9 cellular contexts compared by ENCODE assay signal in genomic region chr12:46386360-46386867, GRCh38. TPM values are rescaled to one million over a fixed set of nuclear protein-coding genes. Genes with fewer than 3 reads are reported as not detected.
DNase-seq lines count a peak whose midpoint lies in the region; ATAC-seq and TF ChIP-seq lines count a peak whose summit lies in the region.
"Had no signal": no experiment of that assay in that cellular context is flagged by ENCODE, and none has a peak within 500 bp of the region (broad histone marks: within the 10 kb centered on the region; RNA-seq: fewer than 3 reads in every experiment).

No MANE protein-coding gene starts in this region.

- H3K27me3 Mint-ChIP-seq in activated T-cell treated with anti-CD3 and anti-CD28 coated beads, Interleukin-2, amount 50 U/mL, for 24 hours = no peaks in the 10 kb centered on the region

- H3K9me3 Mint-ChIP-seq in activated T-cell treated with anti-CD3 and anti-CD28 coated beads, Interleukin-2, amount 50 U/mL, for 24 hours = no peaks in the 10 kb centered on the region

- no peak overlapping the region for H2AFZ ChIP-seq in OCI-LY1 (ENCODE audit: low read length)

- H3K27ac ChIP-seq in OCI-LY1 (ENCODE audit: low read depth, low read length, poor library complexity, severe bottlenecking) (peak overlapping the region; percentile 87), esophagus muscularis mucosa (replicated peaks in 1 of 4) (peak overlapping the region; percentile 99)

- H3K4me1 ChIP-seq in OCI-LY1 (ENCODE audit: insufficient read depth, low read length, severe bottlenecking) = peaks cover 82% of the 10 kb centered on the region
- peaks cover 51 to 81% (median 70%) of the 10 kb centered on the region in 4 donors for H3K4me1 ChIP-seq in esophagus muscularis mucosa
- peaks cover 81% of the 10 kb centered on the region for H3K4me1 ChIP-seq in skeletal muscle satellite cell (ENCODE audit: control insufficient read depth, insufficient read depth, low read length)

- ATAC-seq in GM19035 (IDR thresholded peaks at IDR 0.05; ENCODE audit: unreplicated experiment) = no peak

- no peaks in the 10 kb centered on the region; the same call in 1 of the 2 replicates for H3K36me3 ChIP-seq in GM06990 (ENCODE audit: control insufficient read depth, insufficient read depth, low read length)
- no peaks in the 10 kb centered on the region for H3K36me3 ChIP-seq in OCI-LY1 (ENCODE audit: insufficient read depth, low read length)
- H3K36me3 ChIP-seq in esophagus muscularis mucosa = no peaks in the 10 kb centered on the region
- H3K36me3 ChIP-seq in skeletal muscle satellite cell (ENCODE audit: insufficient read depth, low read length) = no peaks in the 10 kb centered on the region

- no peaks in the 10 kb centered on the region for H4K20me1 ChIP-seq in OCI-LY1 (ENCODE audit: insufficient read depth, low read length)

- no peaks in the 10 kb centered on the region for H3K9me2 ChIP-seq in OCI-LY1 (ENCODE audit: low read depth, low read length)

- TF ChIP-seq POLR2A in esophagus muscularis mucosa (IDR thresholded peaks at IDR 0.05; ENCODE audit: low read depth) = no peak

- peaks cover 73% of the 10 kb centered on the region for H3K4me1 Mint-ChIP-seq in activated T-cell treated with anti-CD3 and anti-CD28 coated beads, Interleukin-2, amount 50 U/mL, for 24 hours (ENCODE audit: low read depth)

- no peak for TF ChIP-seq EP300 in esophagus muscularis mucosa (IDR thresholded peaks at IDR 0.05)

- peaks cover 8% of the 10 kb centered on the region; the same call in 1 of the 2 replicates for H3F3A ChIP-seq in OCI-LY1 (ENCODE audit: insufficient read depth, low read length)

- DNase-seq in GM06990 (ENCODE audit: extremely low read depth, insufficient read length) = peak; percentile 44
- no peak for DNase-seq in esophagus muscularis mucosa (ENCODE audit: extremely low spot score)
- DNase-seq in activated T-cell treated with anti-CD3 and anti-CD28 coated beads, Interleukin-2, amount 50 U/mL, for 24 hours = no peak
- DNase-seq in SK-N-DZ (ENCODE audit: low spot score) = no peak
- no peak for DNase-seq in KG1 (lab: John Stamatoyannopoulos, UW)
- DNase-seq: cortex of kidney had no signal

- WGBS in esophagus muscularis mucosa = 25% methylated on average over 3 of the region's 3 CpGs

- H3K4me2 ChIP-seq in OCI-LY1 (ENCODE audit: low read length) (peak overlapping the region; percentile 61), skeletal muscle satellite cell (ENCODE audit: low read length) (peak overlapping the region; percentile 68)

- H3K36me3 Mint-ChIP-seq in activated T-cell treated with anti-CD3 and anti-CD28 coated beads, Interleukin-2, amount 50 U/mL, for 24 hours (ENCODE audit: low read depth) = peaks cover 16% of the 10 kb centered on the region

- H3K27me3 ChIP-seq in GM06990 (replicated peaks; ENCODE audit: control insufficient read depth, insufficient read depth, low read length) = no peaks in the 10 kb centered on the region
- no peaks in the 10 kb centered on the region for H3K27me3 ChIP-seq in OCI-LY1 (ENCODE audit: insufficient read depth, low read length)
- no peaks in the 10 kb centered on the region for H3K27me3 ChIP-seq in esophagus muscularis mucosa
- no peaks in the 10 kb centered on the region for H3K27me3 ChIP-seq in skeletal muscle satellite cell (ENCODE audit: control insufficient read depth, insufficient read depth, low read length)

- H3K9ac ChIP-seq in OCI-LY1 (ENCODE audit: low read length) (peak overlapping the region; percentile 52), skeletal muscle satellite cell (ENCODE audit: low read depth, low read length) (peak overlapping the region; percentile 96)

- no peaks in the 10 kb centered on the region for H3K79me2 ChIP-seq in OCI-LY1 (ENCODE audit: insufficient read depth, low read length)

- H3K9me3 ChIP-seq in OCI-LY1 (ENCODE audit: low read length) (no peaks in the 10 kb centered on the region), esophagus muscularis mucosa (no peaks in the 10 kb centered on the region), skeletal muscle satellite cell (replicated peaks; ENCODE audit: low read length) (no peaks in the 10 kb centered on the region)

- H3K27ac Mint-ChIP-seq in activated T-cell treated with anti-CD3 and anti-CD28 coated beads, Interleukin-2, amount 50 U/mL, for 24 hours = no peak overlapping the region

- intact Hi-C loops in esophagus muscularis mucosa (cut with DNase I) = loop anchor here (10.0 kb wide), 2 partner anchors 138 to 168 kb away; no protein-coding TSS in a partner anchor

- TF ChIP-seq CTCF in GM06990 (IDR thresholded peaks at IDR 0.05; ENCODE audit: insufficient read depth, low read length, poor library complexity, severe bottlenecking) = no peak
- TF ChIP-seq CTCF in OCI-LY1 (IDR thresholded peaks at IDR 0.05; ENCODE audit: low read length) = no peak
- TF ChIP-seq CTCF in esophagus muscularis mucosa (IDR thresholded peaks at IDR 0.05) = no peak

- H3K4me3 ChIP-seq in GM06990 (replicated peaks; ENCODE audit: low read depth, low read length) (peak overlapping the region; percentile 42), OCI-LY1 (ENCODE audit: low read depth, low read length, poor library complexity, severe bottlenecking) (peak overlapping the region; percentile 43), esophagus muscularis mucosa (peak overlapping the region in 3 of 4 donors; percentile 25 to 33 (median 31)), skeletal muscle satellite cell (ENCODE audit: low read length) (peak overlapping the region; percentile 53)

- no peak overlapping the region for H3K4me3 Mint-ChIP-seq in activated T-cell treated with anti-CD3 and anti-CD28 coated beads, Interleukin-2, amount 50 U/mL, for 24 hours

RNA-seq across cellular contexts. Expression of gene SLC38A2, which starts 13.8 kb away (rescaled TPM):
- 100 to 1,000 TPM; 177 to 241 (median 225) TPM for total RNA-seq in esophagus muscularis mucosa
- total RNA-seq in skeletal muscle satellite cell (2012; rRNA removed) = 329 and 451 TPM in 2 replicates
- polyA plus RNA-seq in SK-N-DZ (2014; cell fraction: cytosol; rRNA removed) = 155 and 160 TPM in 2 replicates
- polyA plus RNA-seq in SK-N-DZ (2014; cell fraction: nucleus; rRNA removed) = 232 and 278 TPM in 2 replicates
